Comparison of ENCODE assay signal across 8 cellular contexts in genomic region chr4:56544573-56545131, GRCh38. TPM values are rescaled to one million over a fixed set of nuclear protein-coding genes. Genes with fewer than 3 reads are reported as not detected.
A peak's percentile ranks its signal among the peaks of the same experiment; 100 is the strongest.
DNase-seq lines count a peak whose midpoint lies in the region; TF ChIP-seq lines count a peak whose summit lies in the region.

No MANE protein-coding gene starts in this region.

- no peak overlapping the region for H2BK15ac ChIP-seq in H9 (ENCODE audit: low read depth, low read length)

- no peaks in the 10 kb centered on the region for H3K9me3 Mint-ChIP-seq in H9
- no peaks in the 10 kb centered on the region for H3K9me3 Mint-ChIP-seq in activated naive CD8-positive, alpha-beta T cell (ENCODE audit: low read depth)

- no peaks in the 10 kb centered on the region for H4K20me1 ChIP-seq in H9 (ENCODE audit: control insufficient read depth, insufficient read depth, insufficient read length)

- no peak overlapping the region for H2AK5ac ChIP-seq in H9 (ENCODE audit: insufficient read length, low read length)

- no peak for TF ChIP-seq POLR2A in ovary (IDR thresholded peaks at IDR 0.05)

- no peak overlapping the region for H3K23ac ChIP-seq in H9 (ENCODE audit: insufficient read length, low read depth, low read length)

- H3K36me3 ChIP-seq in ovary: no peaks in the 10 kb centered on the region
- no peaks in the 10 kb centered on the region for H3K36me3 ChIP-seq in thymus (ENCODE audit: control insufficient read depth, insufficient read depth)

- no peaks in the 10 kb centered on the region for H3K36me3 Mint-ChIP-seq in H9 (ENCODE audit: insufficient read depth in 1 of 3, low read depth in 3 of 3)
- H3K36me3 Mint-ChIP-seq in activated naive CD8-positive, alpha-beta T cell: no peaks in the 10 kb centered on the region

- DNase-seq in ELR (ENCODE audit: low read depth): peak; percentile 86
- DNase-seq in H9: peak; percentile 89
- DNase-seq in M059J (ENCODE audit: low read depth): peak; percentile 77
- peak; percentile 38 for DNase-seq in SKM-1 (lab: John Stamatoyannopoulos, UW; ENCODE audit: unreplicated experiment)
- peak; percentile 56 to 96 (median 90) for DNase-seq in head of caudate nucleus
- peak; percentile 82 to 93 (median 90) for DNase-seq in ovary

- no CpG with 5 or more reads among the region's 33 CpGs for WGBS in H9 (ENCODE audit: extremely low coverage, insufficient read length, low lambda C conversion rate)
- 1 to 3% (median 2%) methylated on average over 33 of the region's 33 CpGs for WGBS in ovary, 3 donors
- WGBS in thymus: 6% methylated on average over 33 of the region's 33 CpGs

- H4K5ac ChIP-seq in H9 (ENCODE audit: insufficient read length, low read depth, low read length): no peak overlapping the region

- no peak for TF ChIP-seq EP300 in ovary (IDR thresholded peaks at IDR 0.05)

- intact Hi-C loops in head of caudate nucleus (cut with DNase I): no loop called here
- intact Hi-C loops in ovary (cut with DNase I): loop anchor here in 1 of 4 donors (10.0 kb wide), 1 partner anchor 600 kb away; the partner anchor contains the start of gene CEP135

- H4K91ac ChIP-seq in H9 (ENCODE audit: insufficient read length, low read depth, low read length): no peak overlapping the region

- H2AFZ ChIP-seq in H9 (ENCODE audit: low read length): no peak overlapping the region

- H3K4me2 ChIP-seq in H9 (ENCODE audit: insufficient read depth, insufficient read length, low read length): peak overlapping the region; percentile 63

- no peak overlapping the region for H2BK12ac ChIP-seq in H9 (ENCODE audit: insufficient read length, low read depth, low read length)

- TF ChIP-seq CTCF in H9 (conservative IDR thresholded peaks at IDR 0.05): peak; percentile 99
- peak; percentile 88 to 97 (median 89) for TF ChIP-seq CTCF in ovary (IDR thresholded peaks at IDR 0.05)

- H3K4me1 Mint-ChIP-seq in H9: peaks cover 0 to 5% of the 10 kb centered on the region in 2 experiments; a peak in 2 of 4 replicates
- H3K4me1 Mint-ChIP-seq in activated naive CD8-positive, alpha-beta T cell (ENCODE audit: low read depth): peaks cover 14% of the 10 kb centered on the region

- no peak overlapping the region for H2BK120ac ChIP-seq in H9 (ENCODE audit: low read depth, low read length, poor library complexity, severe bottlenecking)

- H4K8ac ChIP-seq in H9 (replicated peaks; ENCODE audit: insufficient read length, low read depth, low read length): no peak overlapping the region

- H3K4me3 ChIP-seq in ovary (peak overlapping the region; percentile 41), thymus (ENCODE audit: low read length) (peak overlapping the region; percentile 42)

- no peaks in the 10 kb centered on the region for H3K79me2 ChIP-seq in H9 (ENCODE audit: insufficient read depth, low read length)

- no peak overlapping the region for H2BK20ac ChIP-seq in H9 (ENCODE audit: low read depth, low read length, poor library complexity, severe bottlenecking)

- H3K9me3 ChIP-seq in H9 (ENCODE audit: control insufficient read depth, low read depth, low read length) (no peaks in the 10 kb centered on the region), ovary (no peaks in the 10 kb centered on the region), thymus (ENCODE audit: control insufficient read depth) (no peaks in the 10 kb centered on the region)

- no peak overlapping the region for H3K27ac Mint-ChIP-seq in H9
- H3K27ac Mint-ChIP-seq in activated naive CD8-positive, alpha-beta T cell: no peak overlapping the region

- no peak overlapping the region for H3K9ac ChIP-seq in H9 (ENCODE audit: extremely low read depth, insufficient read length, low read length)

- H3K4ac ChIP-seq in H9 (ENCODE audit: low read depth, low read length): no peak overlapping the region

- H3K79me1 ChIP-seq in H9 (ENCODE audit: insufficient read depth, low read depth, low read length, poor library complexity, severe bottlenecking): no peaks in the 10 kb centered on the region

- H3K18ac ChIP-seq in H9 (ENCODE audit: insufficient read length, low read depth, low read length): no peak overlapping the region

- H3K14ac ChIP-seq in H9 (ENCODE audit: insufficient read depth, low read length): 0 out of 2 replicates have a peak overlapping the region, but pooled peaks have one; percentile 23

- no peak overlapping the region for H2BK5ac ChIP-seq in H9 (ENCODE audit: insufficient read length, low read length)

- H3K4me3 Mint-ChIP-seq in H9: peak overlapping the region; percentile 55 to 73
- peak overlapping the region; percentile 57 for H3K4me3 Mint-ChIP-seq in activated naive CD8-positive, alpha-beta T cell

- H3K4me1 ChIP-seq in H9 (ENCODE audit: insufficient read depth, low read length) (no peaks in the 10 kb centered on the region), ovary (ENCODE audit: insufficient read depth) (no peaks in the 10 kb centered on the region), thymus (ENCODE audit: control insufficient read depth, insufficient read depth, low read length) (peaks cover 4% of the 10 kb centered on the region)

- peaks cover 3% of the 10 kb centered on the region for H3K23me2 ChIP-seq in H9 (ENCODE audit: insufficient read length, low read depth, low read length, poor library complexity, severe bottlenecking)

- no peak overlapping the region for H3K56ac ChIP-seq in H9 (ENCODE audit: insufficient read length, low read depth, low read length)

- H3K27me3 Mint-ChIP-seq in H9 (ENCODE audit: low read depth): peaks cover 64% of the 10 kb centered on the region
- peaks cover 2% of the 10 kb centered on the region for H3K27me3 Mint-ChIP-seq in activated naive CD8-positive, alpha-beta T cell

- H3K27me3 ChIP-seq in H9 (ENCODE audit: insufficient read depth, low read length) (no peaks in the 10 kb centered on the region), ovary (no peaks in the 10 kb centered on the region), thymus (ENCODE audit: control insufficient read depth, insufficient read depth) (no peaks in the 10 kb centered on the region)

- H3K27ac ChIP-seq in H9 (ENCODE audit: insufficient read length, low read depth, low read length) (no peak overlapping the region), ovary (no peak overlapping the region), thymus (ENCODE audit: low read depth) (no peak overlapping the region)

- no peak overlapping the region for H3T11ph ChIP-seq in H9 (ENCODE audit: low read length)

RNA-seq across cellular contexts. Expression of gene ARL9, which starts 39.1 kb away (rescaled TPM):
- total RNA-seq in H9 (2021) (0.48 TPM in 1 of 2 replicates, not detected in the other), ovary (1 to 10 TPM in 2 of 7 donors, under 1 TPM in 3, not detected in 2; 0.47 to 1.3 (median 0.88) TPM)
- total RNA-seq in M059J (2014; rRNA removed; shearing (Covaris generic)): 0.22 and 0.27 TPM in 2 replicates
- polyA plus RNA-seq in ovary (1 to 10 TPM in 1 of 2 donors, under 1 TPM in 1; 0.81 to 1.1 TPM), thymus (0.27 TPM)

Comparison
In these comparisons a context has a peak if more than half of its experiments do, and no peak if none do; other contexts are left out.
1. DNase-seq: peak in every context shown above with its lines; median percentile 90 in head of caudate nucleus; 90 in ovary; 89 in H9; 86 in ELR; 77 in M059J; 38 in SKM-1.